ENCODE assay signal across 15 cellular contexts in genomic region chr22:46490538-46490937, GRCh38. TPM values are rescaled to one million over a fixed set of nuclear protein-coding genes. Genes with fewer than 3 reads are reported as not detected.
DNase-seq lines count a peak whose midpoint lies in the region; ATAC-seq and TF ChIP-seq lines count a peak whose summit lies in the region.
"Had no signal": no experiment of that assay in that cellular context is flagged by ENCODE, and none has a peak within 500 bp of the region (broad histone marks: within the 10 kb centered on the region; RNA-seq: fewer than 3 reads in every experiment).

No MANE protein-coding gene starts in this region.

- H4K91ac ChIP-seq in IMR-90 (ENCODE audit: insufficient read depth, low read depth, low read length) (no peak overlapping the region), neuronal stem cell (ENCODE audit: low read depth, low read length, poor library complexity) (no peak overlapping the region)

- no peak for DNase-seq in IMR-90
- no peak for DNase-seq in RWPE1 (ENCODE audit: low spot score)
- no peak for DNase-seq in neuronal stem cell (ENCODE audit: low spot score)
- no peak for DNase-seq in transverse colon
- DNase-seq in OCI-M2 (lab: John Stamatoyannopoulos, UW; ENCODE audit: unreplicated experiment): no peak
- no peak for DNase-seq in activated CD4-positive, alpha-beta T cell treated with anti-CD3 and anti-CD28 coated beads for 1 hour
- DNase-seq: 8988T; AML-193; C1 segment of cervical spinal cord; Calu3; CD4-positive, alpha-beta T cell; DMS79; GM23248 had no signal

- no peak overlapping the region for H4K5ac ChIP-seq in IMR-90 (ENCODE audit: low read depth, low read length)

- peaks cover 0 to 8% (median 0%) of the 10 kb centered on the region in 11 experiments; a peak in 3 of 22 replicates for H4K20me1 ChIP-seq in BLaER1 treated with 17β-estradiol and CSF1 and Interleukin-3, amounts not matched to agents 10 nM and 100 nM
- no peaks in the 10 kb centered on the region for H4K20me1 ChIP-seq in IMR-90 (ENCODE audit: insufficient read depth, low read length)

- peak overlapping the region; percentile 27 to 94 (median 83); a peak in 20 of 22 replicates for H3K4me2 ChIP-seq in BLaER1 treated with 17β-estradiol and CSF1 and Interleukin-3, amounts not matched to agents 10 nM and 100 nM
- H3K4me2 ChIP-seq in IMR-90 (ENCODE audit: low read depth, low read length) (no peak overlapping the region), neuronal stem cell (ENCODE audit: insufficient read depth, low read length, poor library complexity, severe bottlenecking) (no peak overlapping the region)

- no peak overlapping the region for H2BK20ac ChIP-seq in IMR-90 (ENCODE audit: low read depth, low read length)

- peak overlapping the region in 6 of 11 experiments; percentile 4 to 63 (median 48); a peak in 8 of 22 replicates for H3K27ac ChIP-seq in BLaER1 treated with 17β-estradiol and CSF1 and Interleukin-3, amounts not matched to agents 10 nM and 100 nM
- H3K27ac ChIP-seq in IMR-90 (ENCODE audit: insufficient read depth, low read length) (no peak overlapping the region), RWPE1 (peak overlapping the region; percentile 35), neuronal stem cell (replicated peaks; ENCODE audit: low read length) (no peak overlapping the region), transverse colon (no peak overlapping the region)
- H3K27ac ChIP-seq: GM23248 had no signal

- H2AK9ac ChIP-seq in IMR-90 (replicated peaks; ENCODE audit: low read depth, low read length, poor library complexity): no peak overlapping the region

- H2AFZ ChIP-seq in IMR-90 (replicated peaks; ENCODE audit: low read length, poor library complexity) (peak overlapping the region; percentile 43), neuronal stem cell (ENCODE audit: low read length) (no peak overlapping the region)
- H2AFZ ChIP-seq: GM23248 had no signal

- no peak for TF ChIP-seq CTCF in IMR-90 (conservative IDR thresholded peaks at IDR 0.05; ENCODE audit: low read depth, low read length)
- no peak for TF ChIP-seq CTCF in RWPE1 (conservative IDR thresholded peaks at IDR 0.05; ENCODE audit: low read depth)
- TF ChIP-seq CTCF in transverse colon (IDR thresholded peaks at IDR 0.05): no peak

- H3K36me3 ChIP-seq in BLaER1 treated with 17β-estradiol and CSF1 and Interleukin-3, amounts not matched to agents 10 nM and 100 nM: 0 out of 22 replicates have a peak, but pooled peaks cover 0 to 4% (median 0%) of the 10 kb centered on the region in 11 experiments
- no peaks in the 10 kb centered on the region for H3K36me3 ChIP-seq in IMR-90 (ENCODE audit: control insufficient read depth, insufficient read depth, low read length)
- H3K36me3 ChIP-seq in neuronal stem cell (replicated peaks in 1 of 2; ENCODE audit: control insufficient read depth in 2 of 2, insufficient read depth in 2 of 2, low read length in 2 of 2): no peaks in the 10 kb centered on the region
- no peaks in the 10 kb centered on the region for H3K36me3 ChIP-seq in transverse colon

- H3K4me1 ChIP-seq in BLaER1 treated with 17β-estradiol and CSF1 and Interleukin-3, amounts not matched to agents 10 nM and 100 nM: peaks cover 12 to 69% (median 54%) of the 10 kb centered on the region in 10 experiments
- H3K4me1 ChIP-seq in IMR-90 (ENCODE audit: control insufficient read depth, insufficient read depth, low read length): no peaks in the 10 kb centered on the region
- H3K4me1 ChIP-seq in neuronal stem cell (ENCODE audit: control insufficient read depth in 2 of 2, insufficient read depth in 1 of 2, low read depth in 1 of 2, low read length in 2 of 2): peaks cover 4 to 7% of the 10 kb centered on the region in 2 donors
- no peaks in the 10 kb centered on the region for H3K4me1 ChIP-seq in transverse colon

- H2AK5ac ChIP-seq in IMR-90 (ENCODE audit: low read depth, low read length): no peak overlapping the region
- peak overlapping the region; percentile 75 for H2AK5ac ChIP-seq in neuronal stem cell (ENCODE audit: low read depth, low read length)

- no peaks in the 10 kb centered on the region for H3K9me1 ChIP-seq in IMR-90 (ENCODE audit: insufficient read depth, low read length)

- H3K14ac ChIP-seq in IMR-90 (replicated peaks; ENCODE audit: low read depth, low read length) (no peak overlapping the region), neuronal stem cell (ENCODE audit: low read length) (no peak overlapping the region)

- intact Hi-C loops in IMR-90 (cut with micrococcal nuclease): no loop called here
- intact Hi-C loops in transverse colon (cut with DNase I; ENCODE audit: low total_unique reads): no loop called here

- H2BK12ac ChIP-seq in neuronal stem cell (ENCODE audit: low read length): peak overlapping the region; percentile 41

- dilution Hi-C loops in IMR-90 (cut with HindIII; ENCODE audit: low sequenced_read_pairs, unreplicated experiment): no loop called here

- H2BK5ac ChIP-seq in IMR-90 (ENCODE audit: low read depth, low read length, poor library complexity, severe bottlenecking) (no peak overlapping the region), neuronal stem cell (ENCODE audit: low read length) (no peak overlapping the region)

- H3K4ac ChIP-seq in IMR-90 (ENCODE audit: low read depth, low read length): no peak overlapping the region
- no peak overlapping the region for H3K4ac ChIP-seq in neuronal stem cell (ENCODE audit: low read length)

- POLR2A ChIA-PET in IMR-90 (lab: Charles Lee; ENCODE audit: unreplicated experiment): no interaction called here
- POLR2A ChIA-PET in RWPE1 (lab: Yijun Ruan, JAX; ENCODE audit: low non-redundant PET): no interaction called here

- no peak overlapping the region for H3K56ac ChIP-seq in IMR-90 (ENCODE audit: extremely low read depth, insufficient read depth, low read length)

- CTCF ChIA-PET in IMR-90 (lab: Yijun Ruan, JAX): no interaction called here
- CTCF ChIA-PET in RWPE1 (lab: Yijun Ruan, JAX): no interaction called here

- H2BK120ac ChIP-seq in IMR-90 (ENCODE audit: low read depth, low read length) (no peak overlapping the region), neuronal stem cell (ENCODE audit: low read depth, low read length) (peak overlapping the region; percentile 91)

- H3K23ac ChIP-seq in IMR-90 (ENCODE audit: low read depth, low read length) (no peak overlapping the region), neuronal stem cell (ENCODE audit: low read depth, low read length, poor library complexity) (peak overlapping the region; percentile 65)

- H4K8ac ChIP-seq in IMR-90 (ENCODE audit: low read depth in 2 of 2, low read length in 2 of 2) (no peak overlapping the region), neuronal stem cell (ENCODE audit: low read depth, low read length) (no peak overlapping the region)

- no peak for TF ChIP-seq EP300 in transverse colon (IDR thresholded peaks at IDR 0.05; ENCODE audit: low read depth)

- no TSS peak for BruUV-seq in IMR-90 (replicated peaks; lab: Mats Ljungman, UMichigan)

- peaks cover 0 to 34% (median 0%) of the 10 kb centered on the region in 11 experiments; a peak in 7 of 22 replicates for H3K27me3 ChIP-seq in BLaER1 treated with 17β-estradiol and CSF1 and Interleukin-3, amounts not matched to agents 10 nM and 100 nM
- H3K27me3 ChIP-seq in IMR-90 (ENCODE audit: control insufficient read depth, insufficient read depth, low read length): peaks cover 8% of the 10 kb centered on the region
- H3K27me3 ChIP-seq in neuronal stem cell (ENCODE audit: control insufficient read depth in 3 of 3, insufficient read depth in 3 of 3, low read depth in 1 of 3, low read length in 3 of 3): no peaks in the 10 kb centered on the region
- no peaks in the 10 kb centered on the region for H3K27me3 ChIP-seq in transverse colon

- H3K18ac ChIP-seq in IMR-90 (ENCODE audit: low read depth, low read length): no peak overlapping the region
- H3K18ac ChIP-seq in neuronal stem cell (ENCODE audit: low read length): no peak overlapping the region

- WGBS in IMR-90 (ENCODE audit: extremely low coverage in 2 of 2, insufficient read length in 1 of 2), 2 experiments: 68% methylated on average over 3 of the region's 11 CpGs; no CpG with 5 or more reads in 1 of the 2 experiments
- WGBS in neuronal stem cell (ENCODE audit: extremely low coverage in 2 of 2, insufficient read length in 2 of 2, insufficient replicate concordance in 1 of 2), 2 donors: no CpG with 5 or more reads among the region's 11 CpGs
- 81% methylated on average over 11 of the region's 11 CpGs; no CpG with 5 or more reads in 1 of the 2 donors for WGBS in transverse colon (ENCODE audit: low coverage in 1 of 2), 2 donors

- peaks cover 9 to 17% (median 14%) of the 10 kb centered on the region in 11 experiments; a peak in 20 of 22 replicates for H3K9me3 ChIP-seq in BLaER1 treated with 17β-estradiol and CSF1 and Interleukin-3, amounts not matched to agents 10 nM and 100 nM (replicated peaks in 1 of 11)
- H3K9me3 ChIP-seq in IMR-90 (ENCODE audit: control insufficient read depth, insufficient read depth, low read length): no peaks in the 10 kb centered on the region
- H3K9me3 ChIP-seq in neuronal stem cell (replicated peaks in 1 of 2; ENCODE audit: control insufficient read depth in 2 of 2, insufficient read depth in 1 of 2, low read depth in 1 of 2, low read length in 2 of 2): no peaks in the 10 kb centered on the region
- no peaks in the 10 kb centered on the region for H3K9me3 ChIP-seq in transverse colon

- no peak for ATAC-seq in IMR-90 (ENCODE audit: low read depth)
- ATAC-seq in GM21576 (IDR thresholded peaks at IDR 0.05; ENCODE audit: unreplicated experiment): no peak

- no peak for TF ChIP-seq RAD21 in IMR-90 (IDR thresholded peaks at IDR 0.05; ENCODE audit: low read length)

- H3K4me3 ChIP-seq in BLaER1 treated with 17β-estradiol and CSF1 and Interleukin-3, amounts not matched to agents 10 nM and 100 nM: no peak overlapping the region
- no peak overlapping the region for H3K4me3 ChIP-seq in IMR-90 (ENCODE audit: insufficient read depth, low read depth, low read length)
- no peak overlapping the region for H3K4me3 ChIP-seq in neuronal stem cell (ENCODE audit: low read length in 2 of 2)
- H3K4me3 ChIP-seq in transverse colon: no peak overlapping the region
- H3K4me3 ChIP-seq: GM23248 had no signal

- in situ Hi-C loops in IMR-90 (cut with MboI; ENCODE audit: low sequenced_read_pairs): no loop called here
- in situ Hi-C loops in transverse colon (cut with MboI; ENCODE audit: low pct_ligation_motif_present in 1 of 4, low pct_unique_long_range_greater_than_20kb in 1 of 4, low sequenced_read_pairs in 3 of 4): no loop called here

- H3K9ac ChIP-seq in BLaER1 treated with 17β-estradiol and CSF1 and Interleukin-3, amounts not matched to agents 10 nM and 100 nM: no peak overlapping the region; a peak in 1 of 22 replicates
- H3K9ac ChIP-seq in IMR-90 (ENCODE audit: low read depth, low read length) (no peak overlapping the region), neuronal stem cell (ENCODE audit: low read depth, low read length, poor library complexity) (no peak overlapping the region)
- H3K9ac ChIP-seq: GM23248 had no signal

- TF ChIP-seq POLR2A in IMR-90 (IDR thresholded peaks at IDR 0.05; ENCODE audit: low read depth, low read length): no peak
- TF ChIP-seq POLR2A in transverse colon (IDR thresholded peaks at IDR 0.05): no peak

- no peak overlapping the region for H2BK15ac ChIP-seq in IMR-90 (ENCODE audit: low read depth, low read length)
- H2BK15ac ChIP-seq in neuronal stem cell (ENCODE audit: low read length): no peak overlapping the region

- H3K79me1 ChIP-seq in IMR-90 (ENCODE audit: low read depth in 1 of 2, low read length in 2 of 2) (no peaks in the 10 kb centered on the region), neuronal stem cell (ENCODE audit: low read depth, low read length) (peaks cover 4% of the 10 kb centered on the region)

RNA-seq across cellular contexts. Expression of gene CELSR1, which starts 46.9 kb away (rescaled TPM):
- total RNA-seq in IMR-90 (2012; rRNA removed) (0.36 and 0.56 TPM in 2 replicates), transverse colon (1 to 10 TPM in 2 of 4 donors, under 1 TPM in 2; 0.96 to 2.5 (median 1.4) TPM)
- polyA plus RNA-seq in IMR-90 (2012; rRNA removed): 0.82 and 1.4 TPM in 2 replicates
- polyA plus RNA-seq in IMR-90 (2012; cell fraction: cytosol; rRNA removed): 0.47 and 1.2 TPM in 2 replicates
- polyA plus RNA-seq in IMR-90 (2012; cell fraction: nucleus; rRNA removed; ENCODE audit: low replicate concordance): 0.91 and 1.9 TPM in 2 replicates
- polyA plus RNA-seq in neuronal stem cell (2013, experiment 1 of 2): 6.6 TPM
- 7.3 TPM for polyA plus RNA-seq in neuronal stem cell (2013, experiment 2 of 2)

Comparison
In these comparisons a context has a peak if more than half of its experiments do, and no peak if none do; other contexts are left out.
1. H3K27ac ChIP-seq: peak in BLaER1 treated with 17β-estradiol and CSF1 and Interleukin-3, amounts not matched to agents 10 nM and 100 nM (6 of 11) and RWPE1 (single experiment); none in IMR-90 (single experiment), neuronal stem cell (single experiment) and transverse colon (0 of 4).
2. H3K4me2 ChIP-seq: peak in BLaER1 treated with 17β-estradiol and CSF1 and Interleukin-3, amounts not matched to agents 10 nM and 100 nM (11 of 11); none in IMR-90 (single experiment) and neuronal stem cell (single experiment).